Comparison of ENCODE assay signal across 9 cellular contexts in genomic region chr5:16179511-16179935, GRCh38.
A peak's percentile ranks its signal among the peaks of the same experiment; 100 is the strongest.
DNase-seq lines count a peak whose midpoint lies in the region; ATAC-seq lines count a peak whose summit lies in the region.
"Had no signal": no experiment of that assay in that cellular context is flagged by ENCODE, and none has a peak within 500 bp of the region (broad histone marks: within the 10 kb centered on the region; RNA-seq: fewer than 3 reads in every experiment).

MARCHF11 (minus strand) TSS chr5:16179791; CDS start chr5:16179575, 216 bp downstream.

- ATAC-seq in GM21529 (IDR thresholded peaks at IDR 0.05; ENCODE audit: unreplicated experiment) (no peak), HG03460 (IDR thresholded peaks at IDR 0.05; ENCODE audit: unreplicated experiment) (no peak)

- intact Hi-C loops in head of caudate nucleus (cut with DNase I): no loop called here
- intact Hi-C loops in posterior cingulate gyrus (cut with DNase I): no loop called here

- DNase-seq in NCI-H82 (lab: John Stamatoyannopoulos, UW): peak; percentile 57
- DNase-seq in NCI-H82 treated with DMSO at 0.1 percent for 48 hours (lab: John Stamatoyannopoulos, UW; ENCODE audit: unreplicated experiment): no peak
- peak; percentile 71 for DNase-seq in NCI-H510A (lab: John Stamatoyannopoulos, UW)
- DNase-seq in head of caudate nucleus: peak in 35 of 42 donors; percentile 5 to 67 (median 32)
- peak in 9 of 10 donors; percentile 15 to 90 (median 50) for DNase-seq in posterior cingulate gyrus
- DNase-seq in NCI-H187 (lab: John Stamatoyannopoulos, UW): no peak
- DNase-seq: activated CD4-positive, alpha-beta T cell treated with anti-CD3 and anti-CD28 coated beads, Interleukin-2, amount 50 U/mL, for 4 hours had no signal

Comparison
In these comparisons a context has a peak if more than half of its experiments do, and no peak if none do; other contexts are left out.
1. DNase-seq: peak in NCI-H82 (single experiment), NCI-H510A (single experiment), head of caudate nucleus (35 of 42) and posterior cingulate gyrus (9 of 10); none in NCI-H82 treated with DMSO at 0.1 percent for 48 hours (single experiment) and NCI-H187 (0 of 2).